Comparison of ENCODE assay signal across 10 cellular contexts in genomic region chr20:36540551-36541211, GRCh38. TPM values are rescaled to one million over a fixed set of nuclear protein-coding genes. Genes with fewer than 3 reads are reported as not detected.
A peak's percentile ranks its signal among the peaks of the same experiment; 100 is the strongest.
DNase-seq lines count a peak whose midpoint lies in the region; ATAC-seq and TF ChIP-seq lines count a peak whose summit lies in the region.
"Had no signal": no experiment of that assay in that cellular context is flagged by ENCODE, and none has a peak within 500 bp of the region (broad histone marks: within the 10 kb centered on the region; RNA-seq: fewer than 3 reads in every experiment).

No MANE protein-coding gene starts in this region.

- H3K4me1 ChIP-seq in SJSA1 (replicated peaks) (peaks cover 40% of the 10 kb centered on the region), upper lobe of right lung (peaks cover 21% of the 10 kb centered on the region)

- POLR2A ChIA-PET in activated CD4-positive, alpha-beta memory T cell treated with anti-CD3 and anti-CD28 coated beads for 36 hours (lab: Charles Lee) = no interaction called here

- H3K9me3 ChIP-seq in SJSA1 (replicated peaks) (no peaks in the 10 kb centered on the region), upper lobe of right lung (no peaks in the 10 kb centered on the region)

- H3K27me3 Mint-ChIP-seq in naive B cell = no peaks in the 10 kb centered on the region
- H3K27me3 Mint-ChIP-seq in activated CD4-positive, alpha-beta memory T cell treated with anti-CD3 and anti-CD28 coated beads for 36 hours = peaks cover 3% of the 10 kb centered on the region

- ATAC-seq in naive B cell (ENCODE audit: low read depth in 2 of 2) (no peak), upper lobe of right lung (peak; percentile 0), GM18909 (IDR thresholded peaks at IDR 0.05; ENCODE audit: poor library complexity, unreplicated experiment) (no peak), GM18511 (IDR thresholded peaks at IDR 0.05; ENCODE audit: unreplicated experiment) (no peak), HG03280 (IDR thresholded peaks at IDR 0.05; ENCODE audit: unreplicated experiment) (no peak)

- H3K27me3 ChIP-seq in SJSA1 (replicated peaks) (no peaks in the 10 kb centered on the region), upper lobe of right lung (no peaks in the 10 kb centered on the region)

- intact Hi-C loops in upper lobe of right lung (cut with DNase I) = no loop called here
- intact Hi-C loops in activated CD4-positive, alpha-beta memory T cell treated with anti-CD3 and anti-CD28 coated beads for 36 hours (cut with micrococcal nuclease) = no loop called here

- TF ChIP-seq CTCF in fibroblast of the aortic adventitia (IDR thresholded peaks at IDR 0.05; ENCODE audit: insufficient read depth, low read length) (no peak), upper lobe of right lung (IDR thresholded peaks at IDR 0.05) (no peak)

- H3K27ac ChIP-seq in SJSA1 = peak overlapping the region; percentile 56
- peak overlapping the region; percentile 78 for H3K27ac ChIP-seq in upper lobe of right lung

- no peaks in the 10 kb centered on the region for H3K9me3 Mint-ChIP-seq in naive B cell
- no peaks in the 10 kb centered on the region for H3K9me3 Mint-ChIP-seq in activated CD4-positive, alpha-beta memory T cell treated with anti-CD3 and anti-CD28 coated beads for 36 hours
- H3K9me3 Mint-ChIP-seq: activated naive CD4-positive, alpha-beta T cell treated with anti-CD3 and anti-CD28 coated beads, Interleukin-2, amount 50 U/mL, for 72 hours had no signal

- H3K4me3 ChIP-seq in SJSA1 (peak overlapping the region; percentile 86), fibroblast of the aortic adventitia (ENCODE audit: low read depth, low read length) (peak overlapping the region; percentile 86), upper lobe of right lung (peak overlapping the region; percentile 69)

- H3K36me3 ChIP-seq in SJSA1 (peaks cover 43% of the 10 kb centered on the region), upper lobe of right lung (peaks cover 7% of the 10 kb centered on the region)

- no peaks in the 10 kb centered on the region for H3K36me3 Mint-ChIP-seq in naive B cell
- no peaks in the 10 kb centered on the region for H3K36me3 Mint-ChIP-seq in activated CD4-positive, alpha-beta memory T cell treated with anti-CD3 and anti-CD28 coated beads for 36 hours
- H3K36me3 Mint-ChIP-seq: activated naive CD4-positive, alpha-beta T cell treated with anti-CD3 and anti-CD28 coated beads, Interleukin-2, amount 50 U/mL, for 72 hours had no signal

- DNase-seq in SJSA1 (ENCODE audit: low read depth in 1 of 2, low spot score in 2 of 2) (no peak), fibroblast of the aortic adventitia (ENCODE audit: low read depth) (no peak), naive B cell (no peak), upper lobe of right lung (no peak)
- no peak for DNase-seq in activated CD4-positive, alpha-beta memory T cell treated with anti-CD3 and anti-CD28 coated beads for 36 hours
- DNase-seq: NCI-H1105 had no signal

- peak overlapping the region in 1 of 6 donors; percentile 47 for H3K27ac Mint-ChIP-seq in naive B cell
- no peak overlapping the region for H3K27ac Mint-ChIP-seq in activated CD4-positive, alpha-beta memory T cell treated with anti-CD3 and anti-CD28 coated beads for 36 hours
- H3K27ac Mint-ChIP-seq: activated naive CD4-positive, alpha-beta T cell treated with anti-CD3 and anti-CD28 coated beads, Interleukin-2, amount 50 U/mL, for 72 hours had no signal

- H3K4me1 Mint-ChIP-seq in naive B cell = peaks cover 0 to 11% (median 0%) of the 10 kb centered on the region in 3 donors
- H3K4me1 Mint-ChIP-seq in activated CD4-positive, alpha-beta memory T cell treated with anti-CD3 and anti-CD28 coated beads for 36 hours (ENCODE audit: low read depth) = no peaks in the 10 kb centered on the region

- CTCF ChIA-PET in activated CD4-positive, alpha-beta memory T cell treated with anti-CD3 and anti-CD28 coated beads for 36 hours (lab: Charles Lee) = no interaction called here

- peak overlapping the region; percentile 10 to 77 (median 55) for H3K4me3 Mint-ChIP-seq in naive B cell
- no peak overlapping the region for H3K4me3 Mint-ChIP-seq in activated CD4-positive, alpha-beta memory T cell treated with anti-CD3 and anti-CD28 coated beads for 36 hours

RNA-seq across cellular contexts. Expression of gene MYL9, which starts 0.6 kb away (rescaled TPM):
- total RNA-seq in SJSA1 (2014; rRNA removed; shearing (Covaris generic)) = 213 and 260 TPM in 2 replicates
- total RNA-seq in fibroblast of the aortic adventitia (ENCODE audit: low replicate concordance) = 43.6 and 50.0 TPM in 2 replicates
- 1 to 10 TPM in 2 of 6 donors, under 1 TPM in 4; 0.13 to 2.5 (median 0.78) TPM for polyA plus RNA-seq in naive B cell (ENCODE audit: low read depth in 6 of 6)
- total RNA-seq in upper lobe of right lung = 410 TPM
- total RNA-seq in activated CD4-positive, alpha-beta memory T cell treated with anti-CD3 and anti-CD28 coated beads for 36 hours = under 1 TPM; 0.12 to 0.29 TPM

RNA-seq across cellular contexts. Expression of gene TGIF2, which starts 32.7 kb away (rescaled TPM):
- 7.5 and 13.8 TPM in 2 replicates for total RNA-seq in SJSA1 (2014; rRNA removed; shearing (Covaris generic))
- total RNA-seq in fibroblast of the aortic adventitia (ENCODE audit: low replicate concordance) (3.1 and 4.8 TPM in 2 replicates), upper lobe of right lung (16.8 TPM)
- polyA plus RNA-seq in naive B cell (ENCODE audit: low read depth in 6 of 6) = 10 to 100 TPM; 33.3 to 50.5 (median 39.9) TPM
- total RNA-seq in activated CD4-positive, alpha-beta memory T cell treated with anti-CD3 and anti-CD28 coated beads for 36 hours = 10 to 100 TPM; 39.7 to 43.0 TPM

Comparison
In these comparisons a context has a peak if more than half of its experiments do, and no peak if none do; other contexts are left out.
1. RNA of gene MYL9, which starts 0.6 kb away (total RNA-seq): 410 TPM in upper lobe of right lung (single experiment), 213 to 260 TPM in SJSA1 and 43.6 to 50.0 TPM in fibroblast of the aortic adventitia; 0.12 to 0.29 TPM in activated CD4-positive, alpha-beta memory T cell treated with anti-CD3 and anti-CD28 coated beads for 36 hours; every median in the first group is over 10 times any median in the second.
2. Peak in every context shown above with its lines, with median percentiles within 50 percentile points of each other: H3K4me3 ChIP-seq.